ENCODE assay signal across 16 cellular contexts in genomic region chr20:5181955-5182354, GRCh38. TPM values are rescaled to one million over a fixed set of nuclear protein-coding genes. Genes with fewer than 3 reads are reported as not detected.
DNase-seq lines count a peak whose midpoint lies in the region; ATAC-seq and TF ChIP-seq lines count a peak whose summit lies in the region.
"Had no signal": no experiment of that assay in that cellular context is flagged by ENCODE, and none has a peak within 500 bp of the region (broad histone marks: within the 10 kb centered on the region; RNA-seq: fewer than 3 reads in every experiment).

No MANE protein-coding gene starts in this region.

- no peak for TF ChIP-seq RAD21 in SK-N-SH (IDR thresholded peaks at IDR 0.05; ENCODE audit: low read length)

- H4K20me1 ChIP-seq in SK-N-SH (ENCODE audit: insufficient read depth), result no peaks in the 10 kb centered on the region
- no peaks in the 10 kb centered on the region for H4K20me1 ChIP-seq in osteoblast (ENCODE audit: insufficient read depth, low read length)

- H3K79me2 ChIP-seq in SK-N-SH (ENCODE audit: insufficient read depth) (no peaks in the 10 kb centered on the region), osteoblast (ENCODE audit: insufficient read depth, low read length) (no peaks in the 10 kb centered on the region)

- POLR2A ChIA-PET in SK-N-SH (lab: Yijun Ruan, JAX), result interaction anchor here (1.4 kb wide), 1 partner anchor 11 kb away, joined by 3 read pairs; no protein-coding TSS in a partner anchor

- CTCF ChIA-PET in SK-N-SH (lab: Yijun Ruan, JAX), result interaction anchor here (3.3 kb wide), 1 partner anchor 10 kb away, joined by 18 read pairs; no protein-coding TSS in a partner anchor

- WGBS in SK-N-SH (ENCODE audit: low lambda C conversion rate), result 96% methylated on average over 1 of the region's 1 CpG

- H3K27ac ChIP-seq in SK-N-SH (ENCODE audit: low read depth in 2 of 2, low read length in 1 of 2) (no peak overlapping the region), osteoblast (ENCODE audit: low read depth, low read length) (peak overlapping the region; percentile 35)

- H3K27ac Mint-ChIP-seq in stimulated activated naive B cell treated with anti-CD40 and anti-IgM and Interleukin-4, amounts not matched to agents 10 μg/mL and 1 μg/mL and 100 μg/mL, for 72 hours, result no peak overlapping the region
- H3K27ac Mint-ChIP-seq: activated CD8-positive, alpha-beta T cell treated with anti-CD3 and anti-CD28 coated beads for 36 hours had no signal

- TF ChIP-seq EP300 in SK-N-SH (IDR thresholded peaks at IDR 0.05; ENCODE audit: borderline replicate concordance in 1 of 2, low read depth in 1 of 2, low read length in 1 of 2), result no peak

- TF ChIP-seq CTCF in SK-N-SH (IDR thresholded peaks at IDR 0.05) (no peak), fibroblast of pulmonary artery (IDR thresholded peaks at IDR 0.05; ENCODE audit: low read length, missing control alignments) (no peak), osteoblast (IDR thresholded peaks at IDR 0.05; ENCODE audit: extremely low read depth, low read depth, low read length) (no peak)

- H3K27me3 Mint-ChIP-seq in stimulated activated naive B cell treated with anti-CD40 and anti-IgM and Interleukin-4, amounts not matched to agents 10 μg/mL and 1 μg/mL and 100 μg/mL, for 72 hours, result no peaks in the 10 kb centered on the region
- H3K27me3 Mint-ChIP-seq: activated CD8-positive, alpha-beta T cell treated with anti-CD3 and anti-CD28 coated beads for 36 hours; CD4-positive, alpha-beta memory T cell; naive B cell had no signal

- H3F3A ChIP-seq in SK-N-SH (replicated peaks; ENCODE audit: insufficient read depth), result no peaks in the 10 kb centered on the region

- H2AFZ ChIP-seq in SK-N-SH (ENCODE audit: low read depth) (no peak overlapping the region), osteoblast (ENCODE audit: low read length) (no peak overlapping the region)

- H3K4me1 Mint-ChIP-seq in stimulated activated naive B cell treated with anti-CD40 and anti-IgM and Interleukin-4, amounts not matched to agents 10 μg/mL and 1 μg/mL and 100 μg/mL, for 72 hours, result peaks cover 5 to 6% of the 10 kb centered on the region in 2 donors

- ATAC-seq in stimulated activated naive B cell treated with anti-CD40 and anti-IgM and Interleukin-4, amounts not matched to agents 10 μg/mL and 1 μg/mL and 100 μg/mL, for 72 hours (replicated peaks), result no peak
- ATAC-seq in HG03571 (IDR thresholded peaks at IDR 0.05; ENCODE audit: unreplicated experiment), result no peak
- ATAC-seq: activated CD8-positive, alpha-beta T cell treated with anti-CD3 and anti-CD28 coated beads for 36 hours had no signal

- no peak overlapping the region for H3K9ac ChIP-seq in SK-N-SH

- H3K9me2 ChIP-seq in SK-N-SH, result no peaks in the 10 kb centered on the region

- H3K4me3 Mint-ChIP-seq in stimulated activated naive B cell treated with anti-CD40 and anti-IgM and Interleukin-4, amounts not matched to agents 10 μg/mL and 1 μg/mL and 100 μg/mL, for 72 hours, result no peak overlapping the region
- H3K4me3 Mint-ChIP-seq: activated CD8-positive, alpha-beta T cell treated with anti-CD3 and anti-CD28 coated beads for 36 hours; CD4-positive, alpha-beta memory T cell; immature natural killer cell; naive B cell had no signal

- no peaks in the 10 kb centered on the region for H3K27me3 ChIP-seq in SK-N-SH (ENCODE audit: insufficient read depth)
- no peaks in the 10 kb centered on the region for H3K27me3 ChIP-seq in osteoblast (ENCODE audit: insufficient read depth, low read length)
- H3K27me3 ChIP-seq: testis had no signal

- no peaks in the 10 kb centered on the region for H3K9me3 ChIP-seq in SK-N-SH
- no peaks in the 10 kb centered on the region for H3K9me3 ChIP-seq in osteoblast (ENCODE audit: low read depth, low read length)
- H3K9me3 ChIP-seq: testis had no signal

- H3K4me1 ChIP-seq in SK-N-SH (ENCODE audit: control insufficient read depth in 1 of 2, insufficient read depth in 2 of 2, low read depth in 1 of 2, low read length in 1 of 2), result peaks cover 0 to 6% of the 10 kb centered on the region in 2 experiments; a peak in 1 of 4 replicates
- H3K4me1 ChIP-seq in osteoblast (ENCODE audit: insufficient read depth, low read length), result peaks cover 12% of the 10 kb centered on the region

- H3K4me2 ChIP-seq in SK-N-SH, result no peak overlapping the region
- peak overlapping the region; percentile 27 for H3K4me2 ChIP-seq in osteoblast (ENCODE audit: insufficient read depth, low read length)

- H3K4me3 ChIP-seq in SK-N-SH (ENCODE audit: low read depth in 2 of 2, low read length in 1 of 2) (no peak overlapping the region), fibroblast of pulmonary artery (replicated peaks; ENCODE audit: low read depth, low read length) (no peak overlapping the region), osteoblast (ENCODE audit: insufficient read depth, low read length) (no peak overlapping the region)
- H3K4me3 ChIP-seq: testis had no signal

- H3K36me3 ChIP-seq in SK-N-SH (replicated peaks in 1 of 2; ENCODE audit: control insufficient read depth in 1 of 2, insufficient read depth in 2 of 2, low read length in 1 of 2) (peaks cover 13 to 46% of the 10 kb centered on the region in 2 experiments), osteoblast (ENCODE audit: insufficient read depth, low read length) (peaks cover 17% of the 10 kb centered on the region)

- no peaks in the 10 kb centered on the region for H3K9me3 Mint-ChIP-seq in stimulated activated naive B cell treated with anti-CD40 and anti-IgM and Interleukin-4, amounts not matched to agents 10 μg/mL and 1 μg/mL and 100 μg/mL, for 72 hours
- H3K9me3 Mint-ChIP-seq: activated CD8-positive, alpha-beta T cell treated with anti-CD3 and anti-CD28 coated beads for 36 hours; CD4-positive, alpha-beta memory T cell; immature natural killer cell; naive B cell had no signal

- peak; percentile 34 for DNase-seq in GM03348 (ENCODE audit: low spot score)
- no peak for DNase-seq in SK-N-SH
- DNase-seq in fibroblast of pulmonary artery (ENCODE audit: low read depth), result peak; percentile 66
- DNase-seq in osteoblast (ENCODE audit: insufficient read length, low spot score, missing footprints), result peak; percentile 37
- no peak for DNase-seq in NCI-H2196 (lab: John Stamatoyannopoulos, UW; ENCODE audit: unreplicated experiment)
- no peak for DNase-seq in kidney glomerular epithelial cell (lab: John Stamatoyannopoulos, UW)
- DNase-seq in stimulated activated naive B cell treated with anti-CD40 and anti-IgM and Interleukin-4, amounts not matched to agents 10 μg/mL and 1 μg/mL and 100 μg/mL, for 72 hours, result no peak
- DNase-seq: activated CD8-positive, alpha-beta T cell treated with anti-CD3 and anti-CD28 coated beads for 36 hours; CD4-positive, alpha-beta memory T cell; GF-D8; immature natural killer cell; naive B cell; NCI-H146; small intestine; testis had no signal

- H3K36me3 Mint-ChIP-seq in stimulated activated naive B cell treated with anti-CD40 and anti-IgM and Interleukin-4, amounts not matched to agents 10 μg/mL and 1 μg/mL and 100 μg/mL, for 72 hours, result peaks cover 35 to 62% of the 10 kb centered on the region in 2 donors

TF ChIP-seq in SK-N-SH, 30 proteins besides CTCF, POLR2A, EP300 and RAD21:
- TF ChIP-seq SMC3 (IDR thresholded peaks at IDR 0.05; ENCODE audit: low read depth, low read length) (no peak), FOSL2 (IDR thresholded peaks at IDR 0.05; ENCODE audit: borderline replicate concordance, low read depth) (0 out of 2 replicates have a peak, but pooled peaks have one; percentile 5), MEF2A (IDR thresholded peaks at IDR 0.05; ENCODE audit: borderline replicate concordance, low read depth) (peak; percentile 64)

RNA-seq across cellular contexts. Expression of gene CDS2, which starts 55.1 kb away (rescaled TPM):
- 13.9 and 22.7 TPM in 2 replicates for polyA plus RNA-seq in SK-N-SH (2012; rRNA removed)
- 19.9 and 22.1 TPM in 2 replicates for polyA plus RNA-seq in SK-N-SH (2012; cell fraction: cytosol; rRNA removed)
- polyA plus RNA-seq in SK-N-SH (2012; cell fraction: nucleus; rRNA removed), result 6.1 and 12.3 TPM in 2 replicates
- 25.3 and 26.2 TPM in 2 replicates for total RNA-seq in osteoblast

Comparison
In these comparisons a context has a peak if more than half of its experiments do, and no peak if none do; other contexts are left out.
1. DNase-seq: peak in GM03348 (single experiment), fibroblast of pulmonary artery (single experiment) and osteoblast (single experiment); none in SK-N-SH (single experiment), NCI-H2196 (single experiment), kidney glomerular epithelial cell (single experiment) and stimulated activated naive B cell treated with anti-CD40 and anti-IgM and Interleukin-4, amounts not matched to agents 10 μg/mL and 1 μg/mL and 100 μg/mL, for 72 hours (single experiment).